In genomic region chr2:72129676-72130340, GRCh38 we compare ENCODE assay signal across 23 cellular contexts. TPM values are rescaled to one million over a fixed set of nuclear protein-coding genes. Genes with fewer than 3 reads are reported as not detected.
DNase-seq lines count a peak whose midpoint lies in the region; ATAC-seq and TF ChIP-seq lines count a peak whose summit lies in the region.
"Had no signal": no experiment of that assay in that cellular context is flagged by ENCODE, and none has a peak within 500 bp of the region (broad histone marks: within the 10 kb centered on the region; RNA-seq: fewer than 3 reads in every experiment).

No MANE protein-coding gene starts in this region.

- H3K27ac Mint-ChIP-seq in endodermal cell (no peak overlapping the region), neural progenitor cell (no peak overlapping the region)
- H3K27ac Mint-ChIP-seq: natural killer cell treated with Interleukin-12 subunit alpha and Interleukin-12 subunit beta and Interleukin-15 and Interleukin-18, amount 100 ng/mL, for 72 hours had no signal

- H3K27ac ChIP-seq in BLaER1 (0 out of 2 replicates have a peak overlapping the region, but pooled peaks have one; percentile 7), SK-N-MC (peak overlapping the region; percentile 16; the same call in 1 of the 2 replicates), endodermal cell (ENCODE audit: low read depth, low read length) (no peak overlapping the region), neural progenitor cell (no peak overlapping the region)

- no peak overlapping the region for H2AFZ ChIP-seq in neural progenitor cell (replicated peaks)

- H3K9me3 Mint-ChIP-seq in endodermal cell, result no peaks in the 10 kb centered on the region
- no peaks in the 10 kb centered on the region for H3K9me3 Mint-ChIP-seq in neural progenitor cell
- H3K9me3 Mint-ChIP-seq: natural killer cell treated with Interleukin-12 subunit alpha and Interleukin-12 subunit beta and Interleukin-15 and Interleukin-18, amount 100 ng/mL, for 72 hours had no signal

- peaks cover 4% of the 10 kb centered on the region for H3K4me1 Mint-ChIP-seq in endodermal cell
- peaks cover 16% of the 10 kb centered on the region for H3K4me1 Mint-ChIP-seq in neural progenitor cell
- H3K4me1 Mint-ChIP-seq: CD4-positive, CD25-positive, alpha-beta regulatory T cell had no signal

- ATAC-seq in GM19397 (IDR thresholded peaks at IDR 0.05; ENCODE audit: unreplicated experiment), result no peak
- ATAC-seq: GM12878; natural killer cell treated with Interleukin-12 subunit alpha and Interleukin-12 subunit beta and Interleukin-15 and Interleukin-18, amount 100 ng/mL, for 72 hours had no signal

- no peak for TF ChIP-seq CTCF in endodermal cell (conservative IDR thresholded peaks at IDR 0.05)
- no peak for TF ChIP-seq CTCF in neural progenitor cell (IDR thresholded peaks at IDR 0.05)
- no peak for TF ChIP-seq CTCF in foreskin fibroblast (IDR thresholded peaks at IDR 0.05; ENCODE audit: low read depth, low read length)

- H3K9ac ChIP-seq in BLaER1 (no peak overlapping the region), SK-N-MC (ENCODE audit: insufficient read length) (no peak overlapping the region), endodermal cell (ENCODE audit: extremely low read depth, low read length, poor library complexity, severe bottlenecking) (no peak overlapping the region), neural progenitor cell (no peak overlapping the region)

- H3K4me3 Mint-ChIP-seq in endodermal cell (no peak overlapping the region), neural progenitor cell (no peak overlapping the region)
- H3K4me3 Mint-ChIP-seq: CD4-positive, CD25-positive, alpha-beta regulatory T cell; natural killer cell treated with Interleukin-12 subunit alpha and Interleukin-12 subunit beta and Interleukin-15 and Interleukin-18, amount 100 ng/mL, for 72 hours had no signal

- H3K4me1 ChIP-seq in BLaER1, result peaks cover 85% of the 10 kb centered on the region
- H3K4me1 ChIP-seq in endodermal cell (ENCODE audit: control insufficient read depth, insufficient read depth, low read length), result no peaks in the 10 kb centered on the region
- peaks cover 27% of the 10 kb centered on the region for H3K4me1 ChIP-seq in neural progenitor cell

- H4K20me1 ChIP-seq in BLaER1, result no peaks in the 10 kb centered on the region
- no peaks in the 10 kb centered on the region for H4K20me1 ChIP-seq in neural progenitor cell (ENCODE audit: low read depth)

- H3K27me3 ChIP-seq in BLaER1, result no peaks in the 10 kb centered on the region
- peaks cover 9% of the 10 kb centered on the region for H3K27me3 ChIP-seq in endodermal cell (ENCODE audit: control insufficient read depth, insufficient read depth, low read length, poor library complexity, severe bottlenecking)
- H3K27me3 ChIP-seq in neural progenitor cell, result no peaks in the 10 kb centered on the region

- WGBS in endodermal cell (ENCODE audit: insufficient coverage in 1 of 2, insufficient read length in 1 of 2), 2 experiments, result 92 to 93% methylated on average over 6 to 9 of the region's 9 CpGs

- H3K9me3 ChIP-seq in BLaER1 (no peaks in the 10 kb centered on the region), SK-N-MC (ENCODE audit: low read depth, low read length) (no peaks in the 10 kb centered on the region), endodermal cell (ENCODE audit: control insufficient read depth, low read length) (no peaks in the 10 kb centered on the region), neural progenitor cell (ENCODE audit: low read depth) (no peaks in the 10 kb centered on the region)

- H3K4me3 ChIP-seq in BLaER1 (no peak overlapping the region), SK-N-MC (no peak overlapping the region), endodermal cell (ENCODE audit: low read length) (no peak overlapping the region), neural progenitor cell (no peak overlapping the region), foreskin fibroblast (ENCODE audit: low read depth in 1 of 2, low read length in 2 of 2) (no peak overlapping the region)
- H3K4me3 ChIP-seq: GM12878 had no signal

- H3K4me2 ChIP-seq in BLaER1, result peak overlapping the region; percentile 56
- peak overlapping the region; percentile 50 for H3K4me2 ChIP-seq in neural progenitor cell

- no peaks in the 10 kb centered on the region for H3K79me2 ChIP-seq in neural progenitor cell (ENCODE audit: low read depth)

- H3K27me3 Mint-ChIP-seq in endodermal cell (ENCODE audit: insufficient read depth) (peaks cover 8% of the 10 kb centered on the region), neural progenitor cell (ENCODE audit: insufficient read depth, low read depth) (peaks cover 4% of the 10 kb centered on the region)
- H3K27me3 Mint-ChIP-seq: CD4-positive, CD25-positive, alpha-beta regulatory T cell had no signal

- peaks cover 13% of the 10 kb centered on the region for H3F3A ChIP-seq in neural progenitor cell (ENCODE audit: low read depth)

- no peak for DNase-seq in SK-N-MC (ENCODE audit: low read depth, low spot score)
- DNase-seq in endodermal cell, result peak; percentile 30
- no peak for DNase-seq in neural progenitor cell (ENCODE audit: low spot score)
- no peak for DNase-seq in nucleus accumbens (lab: John Stamatoyannopoulos, UW)
- DNase-seq in kidney tubule cell (ENCODE audit: low spot score), result no peak
- DNase-seq in foreskin fibroblast, result no peak
- DNase-seq: ACHN; activated CD4-positive, alpha-beta T cell treated with anti-CD3 and anti-CD28 coated beads for 1 hour; CD4-positive, CD25-positive, alpha-beta regulatory T cell; DMS153; foreskin melanocyte; hypothalamus; KBM-7; kidney; mesendoderm; MV-4-11; NCI-H1930; NK-92 treated with Interleukin-12 subunit alpha and Interleukin-12 subunit beta, amount 100 ng/mL, for 24 hours; stimulated activated CD4-positive, alpha-beta T cell treated with anti-CD3 and anti-CD28 coated beads, Interleukin-4, amount 100 ng/mL, for 4 hours had no signal

- H3K36me3 Mint-ChIP-seq in endodermal cell (ENCODE audit: low read depth) (no peaks in the 10 kb centered on the region), neural progenitor cell (no peaks in the 10 kb centered on the region)
- H3K36me3 Mint-ChIP-seq: CD4-positive, CD25-positive, alpha-beta regulatory T cell; natural killer cell treated with Interleukin-12 subunit alpha and Interleukin-12 subunit beta and Interleukin-15 and Interleukin-18, amount 100 ng/mL, for 72 hours had no signal

- no peaks in the 10 kb centered on the region for H3K36me3 ChIP-seq in BLaER1
- H3K36me3 ChIP-seq in SK-N-MC (ENCODE audit: insufficient read depth, low read length), result peaks cover 24% of the 10 kb centered on the region
- H3K36me3 ChIP-seq in endodermal cell (ENCODE audit: control insufficient read depth, insufficient read depth, low read length), result no peaks in the 10 kb centered on the region
- no peaks in the 10 kb centered on the region for H3K36me3 ChIP-seq in neural progenitor cell

RNA-seq across cellular contexts. Expression of gene CYP26B1, which starts 17.9 kb away (rescaled TPM):
- total RNA-seq in endodermal cell (under 1 TPM; 0.09 to 0.91 TPM), neural progenitor cell (ENCODE audit: low replicate concordance) (0.21 and 1.2 TPM in 2 replicates)
- polyA plus RNA-seq in endodermal cell (2013, experiment 1 of 2), result 8.0 TPM
- polyA plus RNA-seq in endodermal cell (2013, experiment 2 of 2), result 7.7 TPM
- total RNA-seq: CD4-positive, CD25-positive, alpha-beta regulatory T cell; GM12878; natural killer cell treated with Interleukin-12 subunit alpha and Interleukin-12 subunit beta and Interleukin-15 and Interleukin-18, amount 100 ng/mL, for 72 hours had no signal
- polyA plus RNA-seq: CD4-positive, CD25-positive, alpha-beta regulatory T cell; GM12878 had no signal

Comparison
In these comparisons a context has a peak if more than half of its experiments do, and no peak if none do; other contexts are left out.
1. H3K27ac ChIP-seq: peak in BLaER1 (single experiment) and SK-N-MC (single experiment); none in endodermal cell (single experiment) and neural progenitor cell (single experiment).